8 cellular contexts compared by ENCODE assay signal in genomic region chr2:205680067-205680466, GRCh38. TPM values are rescaled to one million over a fixed set of nuclear protein-coding genes. Genes with fewer than 3 reads are reported as not detected.
DNase-seq lines count a peak whose midpoint lies in the region; ATAC-seq and TF ChIP-seq lines count a peak whose summit lies in the region.

No MANE protein-coding gene starts in this region.

- H2BK120ac ChIP-seq in H9 (ENCODE audit: low read depth, low read length, poor library complexity, severe bottlenecking), result no peak overlapping the region

- no peak overlapping the region for H2BK20ac ChIP-seq in H9 (ENCODE audit: low read depth, low read length, poor library complexity, severe bottlenecking)

- H2BK5ac ChIP-seq in H9 (ENCODE audit: insufficient read length, low read length), result no peak overlapping the region

- peaks cover 34% of the 10 kb centered on the region for H3K27me3 Mint-ChIP-seq in H9 (ENCODE audit: low read depth)

- no peak overlapping the region for H3K56ac ChIP-seq in H9 (ENCODE audit: insufficient read length, low read depth, low read length)

- peak; percentile 17 to 19 for ATAC-seq in left cardiac atrium

- no peak overlapping the region for H3K14ac ChIP-seq in H9 (ENCODE audit: insufficient read depth, low read length)

- no peak overlapping the region for H2BK12ac ChIP-seq in H9 (ENCODE audit: insufficient read length, low read depth, low read length)

- H3K4me3 ChIP-seq in LNCaP clone FGC (ENCODE audit: low read depth, low read length) (no peak overlapping the region), skeletal muscle cell (ENCODE audit: low read depth, low read length) (no peak overlapping the region)

- H3K36me3 Mint-ChIP-seq in H9 (ENCODE audit: insufficient read depth in 1 of 3, low read depth in 3 of 3), result peaks cover 0 to 2% (median 0%) of the 10 kb centered on the region in 3 experiments; a peak in 1 of 7 replicates

- no peak overlapping the region for H3K18ac ChIP-seq in H9 (ENCODE audit: insufficient read length, low read depth, low read length)

- no peak overlapping the region for H2AFZ ChIP-seq in H9 (ENCODE audit: low read length)

- peaks cover 20% of the 10 kb centered on the region for H3K23me2 ChIP-seq in H9 (ENCODE audit: insufficient read length, low read depth, low read length, poor library complexity, severe bottlenecking)

- H3K79me1 ChIP-seq in H9 (ENCODE audit: insufficient read depth, low read depth, low read length, poor library complexity, severe bottlenecking), result no peaks in the 10 kb centered on the region

- H2BK15ac ChIP-seq in H9 (ENCODE audit: low read depth, low read length), result no peak overlapping the region

- H3K27ac Mint-ChIP-seq in H9, result no peak overlapping the region; a peak in 1 of 7 replicates

- no peak overlapping the region for H3K4ac ChIP-seq in H9 (ENCODE audit: low read depth, low read length)

- H3K9me3 ChIP-seq in H9 (ENCODE audit: control insufficient read depth, low read depth, low read length), result no peaks in the 10 kb centered on the region

- TF ChIP-seq CTCF in H9 (conservative IDR thresholded peaks at IDR 0.05), result peak; percentile 87
- TF ChIP-seq CTCF in LNCaP clone FGC (IDR thresholded peaks at IDR 0.05; ENCODE audit: control insufficient read depth, extremely low read depth, insufficient read depth), result peak; percentile 79

- no peak overlapping the region for H3T11ph ChIP-seq in H9 (ENCODE audit: low read length)

- no peak overlapping the region for H4K5ac ChIP-seq in H9 (ENCODE audit: insufficient read length, low read depth, low read length)

- H3K27ac ChIP-seq in H9 (ENCODE audit: insufficient read length, low read depth, low read length), result no peak overlapping the region

- intact Hi-C loops in left cardiac atrium (cut with DNase I), result loop anchor here in 1 of 2 donors (10.0 kb wide), 1 partner anchor 1415 kb away; no protein-coding TSS in a partner anchor

- H4K8ac ChIP-seq in H9 (replicated peaks; ENCODE audit: insufficient read length, low read depth, low read length), result no peak overlapping the region

- no peak overlapping the region for H2AK5ac ChIP-seq in H9 (ENCODE audit: insufficient read length, low read length)

- H3K4me3 Mint-ChIP-seq in H9, result peak overlapping the region in 1 of 2 experiments; percentile 27; a peak in 1 of 5 replicates

- peaks cover 2% of the 10 kb centered on the region; the same call in 1 of the 2 replicates for H3K79me2 ChIP-seq in H9 (ENCODE audit: insufficient read depth, low read length)

- H3K9me3 Mint-ChIP-seq in H9, result no peaks in the 10 kb centered on the region; a peak in 1 of 5 replicates

- H3K4me1 ChIP-seq in H9 (ENCODE audit: insufficient read depth, low read length), result no peaks in the 10 kb centered on the region; the same call in 1 of the 2 replicates

- no peak overlapping the region for H3K4me2 ChIP-seq in H9 (ENCODE audit: insufficient read depth, insufficient read length, low read length)

- H4K91ac ChIP-seq in H9 (ENCODE audit: insufficient read length, low read depth, low read length), result no peak overlapping the region

- H3K27me3 ChIP-seq in H9 (ENCODE audit: insufficient read depth, low read length), result peaks cover 22% of the 10 kb centered on the region; the same call in 1 of the 2 replicates

- H3K4me1 Mint-ChIP-seq in H9, result peaks cover 45 to 50% of the 10 kb centered on the region in 2 experiments

- no CpG with 5 or more reads among the region's 3 CpGs for WGBS in H9 (ENCODE audit: extremely low coverage, insufficient read length, low lambda C conversion rate)

- no peak overlapping the region for H3K23ac ChIP-seq in H9 (ENCODE audit: insufficient read length, low read depth, low read length)

- DNase-seq in NCI-H1417 (lab: John Stamatoyannopoulos, UW) (peak; percentile 68 to 90 (median 84)), NCI-H1417 treated with DMSO at 0.1 percent for 48 hours (lab: John Stamatoyannopoulos, UW) (no peak), H9 (peak; percentile 92), LNCaP clone FGC (ENCODE audit: low read depth) (peak; percentile 44), left cardiac atrium (peak; percentile 39), skeletal muscle cell (ENCODE audit: low read depth) (peak; percentile 75)
- DNase-seq in activated naive CD4-positive, alpha-beta T cell treated with anti-CD3 and anti-CD28 coated beads, Interleukin-2, amount 50 U/mL, for 16 hours, result peak; percentile 43

- H4K20me1 ChIP-seq in H9 (ENCODE audit: control insufficient read depth, insufficient read depth, insufficient read length), result no peaks in the 10 kb centered on the region

- no peak overlapping the region for H3K9ac ChIP-seq in H9 (ENCODE audit: extremely low read depth, insufficient read length, low read length)

TF ChIP-seq in PFSK-1, 5 proteins besides CTCF, POLR2A, EP300 and RAD21:
- TF ChIP-seq, protein P1, sequence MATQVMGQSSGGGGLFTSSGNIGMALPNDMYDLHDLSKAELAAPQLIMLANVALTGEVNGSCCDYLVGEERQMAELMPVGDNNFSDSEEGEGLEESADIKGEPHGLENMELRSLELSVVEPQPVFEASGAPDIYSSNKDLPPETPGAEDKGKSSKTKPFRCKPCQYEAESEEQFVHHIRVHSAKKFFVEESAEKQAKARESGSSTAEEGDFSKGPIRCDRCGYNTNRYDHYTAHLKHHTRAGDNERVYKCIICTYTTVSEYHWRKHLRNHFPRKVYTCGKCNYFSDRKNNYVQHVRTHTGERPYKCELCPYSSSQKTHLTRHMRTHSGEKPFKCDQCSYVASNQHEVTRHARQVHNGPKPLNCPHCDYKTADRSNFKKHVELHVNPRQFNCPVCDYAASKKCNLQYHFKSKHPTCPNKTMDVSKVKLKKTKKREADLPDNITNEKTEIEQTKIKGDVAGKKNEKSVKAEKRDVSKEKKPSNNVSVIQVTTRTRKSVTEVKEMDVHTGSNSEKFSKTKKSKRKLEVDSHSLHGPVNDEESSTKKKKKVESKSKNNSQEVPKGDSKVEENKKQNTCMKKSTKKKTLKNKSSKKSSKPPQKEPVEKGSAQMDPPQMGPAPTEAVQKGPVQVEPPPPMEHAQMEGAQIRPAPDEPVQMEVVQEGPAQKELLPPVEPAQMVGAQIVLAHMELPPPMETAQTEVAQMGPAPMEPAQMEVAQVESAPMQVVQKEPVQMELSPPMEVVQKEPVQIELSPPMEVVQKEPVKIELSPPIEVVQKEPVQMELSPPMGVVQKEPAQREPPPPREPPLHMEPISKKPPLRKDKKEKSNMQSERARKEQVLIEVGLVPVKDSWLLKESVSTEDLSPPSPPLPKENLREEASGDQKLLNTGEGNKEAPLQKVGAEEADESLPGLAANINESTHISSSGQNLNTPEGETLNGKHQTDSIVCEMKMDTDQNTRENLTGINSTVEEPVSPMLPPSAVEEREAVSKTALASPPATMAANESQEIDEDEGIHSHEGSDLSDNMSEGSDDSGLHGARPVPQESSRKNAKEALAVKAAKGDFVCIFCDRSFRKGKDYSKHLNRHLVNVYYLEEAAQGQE (IDR thresholded peaks at IDR 0.05; ENCODE audit: insufficient read depth in 1 of 2, low read depth in 2 of 2, low read length in 2 of 2), result no peak
- TF ChIP-seq TAF1 (IDR thresholded peaks at IDR 0.05; ENCODE audit: borderline replicate concordance, insufficient read depth, low read length) (no peak), POLR2AphosphoS5 (IDR thresholded peaks at IDR 0.05; ENCODE audit: low read depth, low read length) (no peak), FOXP2 (optimal IDR thresholded peaks at IDR 0.05; ENCODE audit: borderline replicate concordance, extremely low read depth, extremely low read length, insufficient read depth) (no peak), SIN3A (IDR thresholded peaks at IDR 0.05; ENCODE audit: borderline replicate concordance, insufficient read depth, low read length) (peak; percentile 27; the same call in 1 of the 2 replicates)
TF ChIP-seq in PFSK-1: peak in this region for 1.

RNA-seq across cellular contexts. Expression of gene NRP2, which starts 2.2 kb away (rescaled TPM):
- 19.7 and 20.7 TPM in 2 replicates for total RNA-seq in H9 (2021)
- 51.5 TPM for polyA plus RNA-seq in PFSK-1 (2012; ENCODE audit: insufficient read length, low read depth)
- 10 to 100 TPM; 16.3 to 16.6 TPM for total RNA-seq in left cardiac atrium
